In the genomic region with DNA sequence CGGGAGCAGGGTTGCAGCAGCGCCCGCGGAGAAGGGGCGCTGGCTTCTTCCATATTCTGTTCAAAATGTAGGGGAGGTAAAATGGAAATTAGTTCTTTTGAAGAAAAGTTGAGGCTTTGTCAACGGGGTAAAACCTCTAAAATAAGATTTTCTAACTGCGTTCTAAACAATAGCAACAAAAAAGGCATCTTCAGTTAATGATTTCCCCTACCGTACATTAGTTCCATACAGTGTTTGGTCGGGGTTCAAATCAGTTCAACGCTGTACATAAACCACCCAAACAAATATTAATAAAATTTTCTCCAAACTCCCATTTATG, we compare ENCODE assay signal across 1 cellular context.
TF ChIP-seq lines count a peak whose summit lies in the region.

No MANE protein-coding gene starts in this region.

TF ChIP-seq in HCT116, 20 proteins besides CTCF, POLR2A, EP300 and RAD21 (continued from another document):
- TF ChIP-seq, protein P1, sequence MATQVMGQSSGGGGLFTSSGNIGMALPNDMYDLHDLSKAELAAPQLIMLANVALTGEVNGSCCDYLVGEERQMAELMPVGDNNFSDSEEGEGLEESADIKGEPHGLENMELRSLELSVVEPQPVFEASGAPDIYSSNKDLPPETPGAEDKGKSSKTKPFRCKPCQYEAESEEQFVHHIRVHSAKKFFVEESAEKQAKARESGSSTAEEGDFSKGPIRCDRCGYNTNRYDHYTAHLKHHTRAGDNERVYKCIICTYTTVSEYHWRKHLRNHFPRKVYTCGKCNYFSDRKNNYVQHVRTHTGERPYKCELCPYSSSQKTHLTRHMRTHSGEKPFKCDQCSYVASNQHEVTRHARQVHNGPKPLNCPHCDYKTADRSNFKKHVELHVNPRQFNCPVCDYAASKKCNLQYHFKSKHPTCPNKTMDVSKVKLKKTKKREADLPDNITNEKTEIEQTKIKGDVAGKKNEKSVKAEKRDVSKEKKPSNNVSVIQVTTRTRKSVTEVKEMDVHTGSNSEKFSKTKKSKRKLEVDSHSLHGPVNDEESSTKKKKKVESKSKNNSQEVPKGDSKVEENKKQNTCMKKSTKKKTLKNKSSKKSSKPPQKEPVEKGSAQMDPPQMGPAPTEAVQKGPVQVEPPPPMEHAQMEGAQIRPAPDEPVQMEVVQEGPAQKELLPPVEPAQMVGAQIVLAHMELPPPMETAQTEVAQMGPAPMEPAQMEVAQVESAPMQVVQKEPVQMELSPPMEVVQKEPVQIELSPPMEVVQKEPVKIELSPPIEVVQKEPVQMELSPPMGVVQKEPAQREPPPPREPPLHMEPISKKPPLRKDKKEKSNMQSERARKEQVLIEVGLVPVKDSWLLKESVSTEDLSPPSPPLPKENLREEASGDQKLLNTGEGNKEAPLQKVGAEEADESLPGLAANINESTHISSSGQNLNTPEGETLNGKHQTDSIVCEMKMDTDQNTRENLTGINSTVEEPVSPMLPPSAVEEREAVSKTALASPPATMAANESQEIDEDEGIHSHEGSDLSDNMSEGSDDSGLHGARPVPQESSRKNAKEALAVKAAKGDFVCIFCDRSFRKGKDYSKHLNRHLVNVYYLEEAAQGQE (IDR thresholded peaks at IDR 0.05; ENCODE audit: low read depth), result no peak
- no peak for TF ChIP-seq SIN3A (IDR thresholded peaks at IDR 0.05; ENCODE audit: low read depth)
